1 cellular context compared by ENCODE assay signal in genomic region chr15:54840999-54841398, GRCh38.
TF ChIP-seq lines count a peak whose summit lies in the region.

No MANE protein-coding gene starts in this region.

TF ChIP-seq in GM12878, 131 proteins besides CTCF, POLR2A, EP300 and RAD21 (continued from another document):
- TF ChIP-seq IRF5 (IDR thresholded peaks at IDR 0.05; ENCODE audit: borderline replicate concordance) = no peak
